ENCODE assay signal across 1 cellular context in the genomic region with DNA sequence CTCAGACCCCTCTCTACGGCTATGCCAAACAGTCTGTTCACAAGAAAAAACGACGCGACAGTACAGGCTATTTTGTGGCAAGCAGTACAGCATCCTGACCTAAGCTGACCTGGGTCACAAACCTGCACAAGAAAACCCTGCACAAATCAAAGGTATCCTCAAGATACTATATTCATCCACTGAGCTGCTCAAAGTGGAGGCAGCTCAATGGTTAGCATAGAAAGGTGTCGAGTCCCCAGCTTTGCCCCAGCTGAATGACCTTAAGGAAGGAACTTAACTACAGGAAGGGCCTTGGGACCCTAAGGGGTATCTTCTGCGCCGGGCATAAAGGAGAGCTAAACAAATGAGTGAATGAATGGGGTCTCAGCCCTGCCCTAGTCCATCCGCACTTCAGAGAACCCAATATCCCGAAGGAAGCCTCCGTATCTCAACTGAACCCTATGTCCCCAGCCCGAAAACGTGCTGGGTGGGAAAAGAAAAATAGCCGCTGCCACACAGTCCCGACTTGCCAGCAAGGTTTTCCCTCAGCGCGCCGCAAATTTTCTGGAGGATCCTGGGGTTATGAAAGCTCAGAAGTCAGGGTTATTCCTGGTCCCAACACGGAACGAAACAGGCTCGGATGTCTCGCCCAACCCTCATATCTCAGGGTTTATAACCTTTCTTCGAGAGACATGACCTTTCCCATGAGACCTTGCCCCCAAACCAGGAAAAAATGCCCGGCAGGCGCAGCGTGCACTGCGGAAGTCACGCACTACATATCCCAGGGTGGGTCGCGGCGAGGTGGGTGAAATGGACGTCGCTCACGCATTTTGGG.
A peak's percentile ranks its signal among the peaks of the same experiment; 100 is the strongest.
TF ChIP-seq lines count a peak whose summit lies in the region.

A gene with protein sequence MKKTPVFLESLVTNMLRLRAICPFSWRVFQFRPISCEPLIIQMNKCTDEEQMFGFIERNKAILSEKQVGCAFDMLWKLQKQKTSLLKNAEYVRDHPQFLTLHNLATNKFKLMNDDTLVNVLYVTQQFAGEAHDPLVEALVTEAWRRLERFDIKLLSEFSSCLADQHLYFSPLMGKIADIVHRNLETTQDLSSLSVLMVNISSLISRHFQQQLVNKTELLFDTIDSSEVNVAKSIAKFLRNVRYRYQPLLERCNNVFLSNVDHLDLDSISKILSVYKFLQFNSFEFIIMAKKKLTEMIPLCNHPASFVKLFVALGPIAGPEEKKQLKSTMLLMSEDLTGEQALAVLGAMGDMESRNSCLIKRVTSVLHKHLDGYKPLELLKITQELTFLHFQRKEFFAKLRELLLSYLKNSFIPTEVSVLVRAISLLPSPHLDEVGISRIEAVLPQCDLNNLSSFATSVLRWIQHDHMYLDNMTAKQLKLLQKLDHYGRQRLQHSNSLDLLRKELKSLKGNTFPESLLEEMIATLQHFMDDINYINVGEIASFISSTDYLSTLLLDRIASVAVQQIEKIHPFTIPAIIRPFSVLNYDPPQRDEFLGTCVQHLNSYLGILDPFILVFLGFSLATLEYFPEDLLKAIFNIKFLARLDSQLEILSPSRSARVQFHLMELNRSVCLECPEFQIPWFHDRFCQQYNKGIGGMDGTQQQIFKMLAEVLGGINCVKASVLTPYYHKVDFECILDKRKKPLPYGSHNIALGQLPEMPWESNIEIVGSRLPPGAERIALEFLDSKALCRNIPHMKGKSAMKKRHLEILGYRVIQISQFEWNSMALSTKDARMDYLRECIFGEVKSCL (minus strand): TSS at position 706 of the 814 bp plus-strand sequence. CDS start 1,836 bp downstream, outside the sequence.

TF ChIP-seq in K562, 482 proteins besides CTCF, POLR2A, EP300 and RAD21 (continued from another document and continues in another):
- TF ChIP-seq, protein P1, sequence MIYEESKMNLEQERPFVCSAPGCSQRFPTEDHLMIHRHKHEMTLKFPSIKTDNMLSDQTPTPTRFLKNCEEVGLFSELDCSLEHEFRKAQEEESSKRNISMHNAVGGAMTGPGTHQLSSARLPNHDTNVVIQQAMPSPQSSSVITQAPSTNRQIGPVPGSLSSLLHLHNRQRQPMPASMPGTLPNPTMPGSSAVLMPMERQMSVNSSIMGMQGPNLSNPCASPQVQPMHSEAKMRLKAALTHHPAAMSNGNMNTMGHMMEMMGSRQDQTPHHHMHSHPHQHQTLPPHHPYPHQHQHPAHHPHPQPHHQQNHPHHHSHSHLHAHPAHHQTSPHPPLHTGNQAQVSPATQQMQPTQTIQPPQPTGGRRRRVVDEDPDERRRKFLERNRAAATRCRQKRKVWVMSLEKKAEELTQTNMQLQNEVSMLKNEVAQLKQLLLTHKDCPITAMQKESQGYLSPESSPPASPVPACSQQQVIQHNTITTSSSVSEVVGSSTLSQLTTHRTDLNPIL (CRISPR knock-in tag; IDR thresholded peaks at IDR 0.05), result no peak
- TF ChIP-seq SOX6 (IDR thresholded peaks at IDR 0.05) (peak; percentile 31; the same call in 1 of the 2 replicates), MED1 (CRISPR knock-in tag; IDR thresholded peaks at IDR 0.05; ENCODE audit: borderline replicate concordance) (no peak), AFF4 (CRISPR knock-in tag; IDR thresholded peaks at IDR 0.05) (peak; percentile 64; the same call in 1 of the 2 replicates), SMC3 (conservative IDR thresholded peaks at IDR 0.05; ENCODE audit: insufficient read depth, low read depth, low read length) (0 out of 2 replicates have a peak, but pooled peaks have one; percentile 2), ARNT (IDR thresholded peaks at IDR 0.05) (peak in 1 of 2 experiments; percentile 62; a peak in 2 of 4 replicates), ZSCAN29 (IDR thresholded peaks at IDR 0.05) (peak; percentile 50; the same call in 1 of the 2 replicates), NCOR1 (IDR thresholded peaks at IDR 0.05) (peak; percentile 56), ETV5 (CRISPR knock-in tag; IDR thresholded peaks at IDR 0.05; ENCODE audit: low read depth) (peak; percentile 25; the same call in 1 of the 2 replicates), GABPB1 (CRISPR knock-in tag; IDR thresholded peaks at IDR 0.05) (peak; percentile 86; the same call in 1 of the 2 replicates), POLR2AphosphoS2 (IDR thresholded peaks at IDR 0.05; ENCODE audit: low read length) (0 out of 2 replicates have a peak, but pooled peaks have one; percentile 59), HMG20B (CRISPR knock-in tag; IDR thresholded peaks at IDR 0.05) (no peak), KDM1A (IDR thresholded peaks at IDR 0.05) (peak in 1 of 2 experiments; percentile 81; a peak in 1 of 4 replicates), SRF (CRISPR knock-in tag; IDR thresholded peaks at IDR 0.05) (peak in 1 of 2 experiments; percentile 85; a peak in 2 of 4 replicates), MECOM (CRISPR knock-in tag; IDR thresholded peaks at IDR 0.05) (peak; percentile 54; the same call in 1 of the 2 replicates), ZNF589 (CRISPR knock-in tag; IDR thresholded peaks at IDR 0.05; ENCODE audit: low read depth) (peak; percentile 24; the same call in 1 of the 2 replicates), HCFC1 (IDR thresholded peaks at IDR 0.05; ENCODE audit: low read depth, low read length) (peak; percentile 100), POLR2AphosphoS5 (IDR thresholded peaks at IDR 0.05; ENCODE audit: control insufficient read depth, insufficient read depth, low read depth, low read length) (peak; percentile 79), MEF2D (tag; conservative IDR thresholded peaks at IDR 0.05; ENCODE audit: low read depth) (no peak; the same call in 1 of the 2 replicates), ZNF644 (tag; IDR thresholded peaks at IDR 0.05; ENCODE audit: low read depth) (peak; percentile 95), SIN3A (IDR thresholded peaks at IDR 0.05; ENCODE audit: borderline replicate concordance in 2 of 2, control insufficient read depth in 1 of 2, low read depth in 2 of 2, low read length in 2 of 2) (peak; percentile 61 to 76; a peak in 1 of 4 replicates)
- TF ChIP-seq, protein P2, sequence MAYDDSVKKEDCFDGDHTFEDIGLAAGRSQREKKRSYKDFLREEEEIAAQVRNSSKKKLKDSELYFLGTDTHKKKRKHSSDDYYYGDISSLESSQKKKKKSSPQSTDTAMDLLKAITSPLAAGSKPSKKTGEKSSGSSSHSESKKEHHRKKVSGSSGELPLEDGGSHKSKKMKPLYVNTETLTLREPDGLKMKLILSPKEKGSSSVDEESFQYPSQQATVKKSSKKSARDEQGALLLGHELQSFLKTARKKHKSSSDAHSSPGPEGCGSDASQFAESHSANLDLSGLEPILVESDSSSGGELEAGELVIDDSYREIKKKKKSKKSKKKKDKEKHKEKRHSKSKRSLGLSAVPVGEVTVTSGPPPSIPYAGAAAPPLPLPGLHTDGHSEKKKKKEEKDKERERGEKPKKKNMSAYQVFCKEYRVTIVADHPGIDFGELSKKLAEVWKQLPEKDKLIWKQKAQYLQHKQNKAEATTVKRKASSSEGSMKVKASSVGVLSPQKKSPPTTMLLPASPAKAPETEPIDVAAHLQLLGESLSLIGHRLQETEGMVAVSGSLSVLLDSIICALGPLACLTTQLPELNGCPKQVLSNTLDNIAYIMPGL (CRISPR knock-in tag; IDR thresholded peaks at IDR 0.05), result no peak; the same call in 1 of the 2 replicates
- TF ChIP-seq, protein P3, sequence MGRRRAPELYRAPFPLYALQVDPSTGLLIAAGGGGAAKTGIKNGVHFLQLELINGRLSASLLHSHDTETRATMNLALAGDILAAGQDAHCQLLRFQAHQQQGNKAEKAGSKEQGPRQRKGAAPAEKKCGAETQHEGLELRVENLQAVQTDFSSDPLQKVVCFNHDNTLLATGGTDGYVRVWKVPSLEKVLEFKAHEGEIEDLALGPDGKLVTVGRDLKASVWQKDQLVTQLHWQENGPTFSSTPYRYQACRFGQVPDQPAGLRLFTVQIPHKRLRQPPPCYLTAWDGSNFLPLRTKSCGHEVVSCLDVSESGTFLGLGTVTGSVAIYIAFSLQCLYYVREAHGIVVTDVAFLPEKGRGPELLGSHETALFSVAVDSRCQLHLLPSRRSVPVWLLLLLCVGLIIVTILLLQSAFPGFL (CRISPR knock-in tag; IDR thresholded peaks at IDR 0.05), result no peak
- TF ChIP-seq, protein P4, sequence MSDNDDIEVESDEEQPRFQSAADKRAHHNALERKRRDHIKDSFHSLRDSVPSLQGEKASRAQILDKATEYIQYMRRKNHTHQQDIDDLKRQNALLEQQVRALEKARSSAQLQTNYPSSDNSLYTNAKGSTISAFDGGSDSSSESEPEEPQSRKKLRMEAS (CRISPR knock-in tag; IDR thresholded peaks at IDR 0.05), result peak; percentile 82
- TF ChIP-seq, protein P5, sequence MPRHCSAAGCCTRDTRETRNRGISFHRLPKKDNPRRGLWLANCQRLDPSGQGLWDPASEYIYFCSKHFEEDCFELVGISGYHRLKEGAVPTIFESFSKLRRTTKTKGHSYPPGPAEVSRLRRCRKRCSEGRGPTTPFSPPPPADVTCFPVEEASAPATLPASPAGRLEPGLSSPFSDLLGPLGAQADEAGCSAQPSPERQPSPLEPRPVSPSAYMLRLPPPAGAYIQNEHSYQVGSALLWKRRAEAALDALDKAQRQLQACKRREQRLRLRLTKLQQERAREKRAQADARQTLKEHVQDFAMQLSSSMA (CRISPR knock-in tag; IDR thresholded peaks at IDR 0.05), result 0 out of 2 replicates have a peak, but pooled peaks have one; percentile 38
- TF ChIP-seq, protein P6, sequence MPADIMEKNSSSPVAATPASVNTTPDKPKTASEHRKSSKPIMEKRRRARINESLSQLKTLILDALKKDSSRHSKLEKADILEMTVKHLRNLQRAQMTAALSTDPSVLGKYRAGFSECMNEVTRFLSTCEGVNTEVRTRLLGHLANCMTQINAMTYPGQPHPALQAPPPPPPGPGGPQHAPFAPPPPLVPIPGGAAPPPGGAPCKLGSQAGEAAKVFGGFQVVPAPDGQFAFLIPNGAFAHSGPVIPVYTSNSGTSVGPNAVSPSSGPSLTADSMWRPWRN (IDR thresholded peaks at IDR 0.05; ENCODE audit: low read depth), result 0 out of 2 replicates have a peak, but pooled peaks have one; percentile 12
- TF ChIP-seq, protein P7, sequence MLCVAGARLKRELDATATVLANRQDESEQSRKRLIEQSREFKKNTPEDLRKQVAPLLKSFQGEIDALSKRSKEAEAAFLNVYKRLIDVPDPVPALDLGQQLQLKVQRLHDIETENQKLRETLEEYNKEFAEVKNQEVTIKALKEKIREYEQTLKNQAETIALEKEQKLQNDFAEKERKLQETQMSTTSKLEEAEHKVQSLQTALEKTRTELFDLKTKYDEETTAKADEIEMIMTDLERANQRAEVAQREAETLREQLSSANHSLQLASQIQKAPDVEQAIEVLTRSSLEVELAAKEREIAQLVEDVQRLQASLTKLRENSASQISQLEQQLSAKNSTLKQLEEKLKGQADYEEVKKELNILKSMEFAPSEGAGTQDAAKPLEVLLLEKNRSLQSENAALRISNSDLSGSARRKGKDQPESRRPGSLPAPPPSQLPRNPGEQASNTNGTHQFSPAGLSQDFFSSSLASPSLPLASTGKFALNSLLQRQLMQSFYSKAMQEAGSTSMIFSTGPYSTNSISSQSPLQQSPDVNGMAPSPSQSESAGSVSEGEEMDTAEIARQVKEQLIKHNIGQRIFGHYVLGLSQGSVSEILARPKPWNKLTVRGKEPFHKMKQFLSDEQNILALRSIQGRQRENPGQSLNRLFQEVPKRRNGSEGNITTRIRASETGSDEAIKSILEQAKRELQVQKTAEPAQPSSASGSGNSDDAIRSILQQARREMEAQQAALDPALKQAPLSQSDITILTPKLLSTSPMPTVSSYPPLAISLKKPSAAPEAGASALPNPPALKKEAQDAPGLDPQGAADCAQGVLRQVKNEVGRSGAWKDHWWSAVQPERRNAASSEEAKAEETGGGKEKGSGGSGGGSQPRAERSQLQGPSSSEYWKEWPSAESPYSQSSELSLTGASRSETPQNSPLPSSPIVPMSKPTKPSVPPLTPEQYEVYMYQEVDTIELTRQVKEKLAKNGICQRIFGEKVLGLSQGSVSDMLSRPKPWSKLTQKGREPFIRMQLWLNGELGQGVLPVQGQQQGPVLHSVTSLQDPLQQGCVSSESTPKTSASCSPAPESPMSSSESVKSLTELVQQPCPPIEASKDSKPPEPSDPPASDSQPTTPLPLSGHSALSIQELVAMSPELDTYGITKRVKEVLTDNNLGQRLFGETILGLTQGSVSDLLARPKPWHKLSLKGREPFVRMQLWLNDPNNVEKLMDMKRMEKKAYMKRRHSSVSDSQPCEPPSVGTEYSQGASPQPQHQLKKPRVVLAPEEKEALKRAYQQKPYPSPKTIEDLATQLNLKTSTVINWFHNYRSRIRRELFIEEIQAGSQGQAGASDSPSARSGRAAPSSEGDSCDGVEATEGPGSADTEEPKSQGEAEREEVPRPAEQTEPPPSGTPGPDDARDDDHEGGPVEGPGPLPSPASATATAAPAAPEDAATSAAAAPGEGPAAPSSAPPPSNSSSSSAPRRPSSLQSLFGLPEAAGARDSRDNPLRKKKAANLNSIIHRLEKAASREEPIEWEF (CRISPR knock-in tag; IDR thresholded peaks at IDR 0.05), result 0 out of 2 replicates have a peak, but pooled peaks have one; percentile 33
